In genomic region chr15:73677146-73677607, GRCh38 we compare ENCODE assay signal across 8 cellular contexts. TPM values are rescaled to one million over a fixed set of nuclear protein-coding genes. Genes with fewer than 3 reads are reported as not detected.
DNase-seq lines count a peak whose midpoint lies in the region; ATAC-seq, FAIRE-seq and TF ChIP-seq lines count a peak whose summit lies in the region.

No MANE protein-coding gene starts in this region.

- no peak overlapping the region for H3K27ac ChIP-seq in CD4-positive, CD25-positive, alpha-beta regulatory T cell (ENCODE audit: insufficient read depth, low read length, poor library complexity, severe bottlenecking)
- H3K27ac ChIP-seq in HEK293 (ENCODE audit: extremely low read depth, low read depth, low read length) (no peak overlapping the region), right atrium auricular region (no peak overlapping the region)

- no peaks in the 10 kb centered on the region for H3K9me3 ChIP-seq in CD4-positive, CD25-positive, alpha-beta regulatory T cell (ENCODE audit: control insufficient read depth in 2 of 2, low read length in 2 of 2)
- H3K9me3 ChIP-seq in HEK293 (ENCODE audit: control insufficient read depth, insufficient read depth, low read depth, low read length) (no peaks in the 10 kb centered on the region), right atrium auricular region (no peaks in the 10 kb centered on the region)

- no peak overlapping the region for H3K27ac Mint-ChIP-seq in CD4-positive, CD25-positive, alpha-beta regulatory T cell
- no peak overlapping the region for H3K27ac Mint-ChIP-seq in activated naive CD8-positive, alpha-beta T cell treated with anti-CD3 and anti-CD28 coated beads, Interleukin-2, amount 50 U/mL, for 24 hours

- TF ChIP-seq CTCF in HEK293 (tag by site-specific recombination; IDR thresholded peaks at IDR 0.05), result no peak
- peak; percentile 79 to 87 for TF ChIP-seq CTCF in right atrium auricular region (IDR thresholded peaks at IDR 0.05)

- CTCF ChIA-PET in HEK293 (lab: Yijun Ruan, JAX), result interaction anchor here (0.6 to 14.1 kb wide), 40 partner anchors 9 to 418 kb away, joined by 3 to 261 read pairs (median 4); partner anchors contain the start of gene NPTN

- no peaks in the 10 kb centered on the region for H3K9me3 Mint-ChIP-seq in CD4-positive, CD25-positive, alpha-beta regulatory T cell
- no peaks in the 10 kb centered on the region for H3K9me3 Mint-ChIP-seq in activated naive CD8-positive, alpha-beta T cell treated with anti-CD3 and anti-CD28 coated beads, Interleukin-2, amount 50 U/mL, for 24 hours

- H3K27me3 ChIP-seq in CD4-positive, CD25-positive, alpha-beta regulatory T cell (ENCODE audit: control insufficient read depth, insufficient read depth, low read length), result peaks cover 10% of the 10 kb centered on the region
- no peaks in the 10 kb centered on the region for H3K27me3 ChIP-seq in right atrium auricular region

- DNase-seq in CD4-positive, CD25-positive, alpha-beta regulatory T cell, result peak; percentile 31 to 52 (median 48)
- DNase-seq in RCC 7860 (ENCODE audit: low spot score) (peak; percentile 33), right atrium auricular region (ENCODE audit: low spot score) (no peak), T1000 (lab: John Stamatoyannopoulos, UW) (no peak)
- peak; percentile 52 for DNase-seq in activated naive CD8-positive, alpha-beta T cell treated with anti-CD3 and anti-CD28 coated beads, Interleukin-2, amount 50 U/mL, for 24 hours
- DNase-seq in stimulated activated CD4-positive, alpha-beta T cell treated with anti-CD3 and anti-CD28 coated beads, Interleukin-12 subunit alpha, Interleukin-12 subunit beta, amount 100 ng/mL, for 48 hours (ENCODE audit: low read depth in 2 of 3, low spot score in 1 of 3), result peak; percentile 13 to 53 (median 41)

- H3K4me3 ChIP-seq in CD4-positive, CD25-positive, alpha-beta regulatory T cell (ENCODE audit: low read depth, low read length), result no peak overlapping the region
- H3K4me3 ChIP-seq in HEK293 (ENCODE audit: low read depth, low read length), result no peak overlapping the region
- H3K4me3 ChIP-seq in right atrium auricular region, result no peak overlapping the region

- no peaks in the 10 kb centered on the region for H3K36me3 Mint-ChIP-seq in CD4-positive, CD25-positive, alpha-beta regulatory T cell
- no peaks in the 10 kb centered on the region for H3K36me3 Mint-ChIP-seq in activated naive CD8-positive, alpha-beta T cell treated with anti-CD3 and anti-CD28 coated beads, Interleukin-2, amount 50 U/mL, for 24 hours (ENCODE audit: low read depth)

- peaks cover 32% of the 10 kb centered on the region for H3K27me3 Mint-ChIP-seq in CD4-positive, CD25-positive, alpha-beta regulatory T cell
- H3K27me3 Mint-ChIP-seq in activated naive CD8-positive, alpha-beta T cell treated with anti-CD3 and anti-CD28 coated beads, Interleukin-2, amount 50 U/mL, for 24 hours, result peaks cover 36% of the 10 kb centered on the region

- no peaks in the 10 kb centered on the region for H3K4me1 ChIP-seq in CD4-positive, CD25-positive, alpha-beta regulatory T cell (ENCODE audit: control insufficient read depth, insufficient read depth, low read length, poor library complexity, severe bottlenecking)
- H3K4me1 ChIP-seq in HEK293 (ENCODE audit: control insufficient read depth, insufficient read depth, low read length) (no peaks in the 10 kb centered on the region), right atrium auricular region (peaks cover 0 to 4% of the 10 kb centered on the region in 2 donors)

- no peaks in the 10 kb centered on the region for H3K36me3 ChIP-seq in CD4-positive, CD25-positive, alpha-beta regulatory T cell (ENCODE audit: control insufficient read depth, insufficient read depth, low read length)
- H3K36me3 ChIP-seq in HEK293 (ENCODE audit: control insufficient read depth in 2 of 2, insufficient read depth in 1 of 2, low read length in 2 of 2) (no peaks in the 10 kb centered on the region), right atrium auricular region (no peaks in the 10 kb centered on the region)

- H3K4me3 Mint-ChIP-seq in CD4-positive, CD25-positive, alpha-beta regulatory T cell, result no peak overlapping the region
- no peak overlapping the region for H3K4me3 Mint-ChIP-seq in activated naive CD8-positive, alpha-beta T cell treated with anti-CD3 and anti-CD28 coated beads, Interleukin-2, amount 50 U/mL, for 24 hours

- no peak for FAIRE-seq in RCC 7860 (lab: Jason Lieb, UNC)

- POLR2A ChIA-PET in HEK293 (lab: Yijun Ruan, JAX), result interaction anchor here (0.5 kb wide), 1 partner anchor 20 kb away, joined by 4 read pairs; no protein-coding TSS in a partner anchor

- ATAC-seq in CD4-positive, CD25-positive, alpha-beta regulatory T cell (ENCODE audit: low read depth in 2 of 2), result no peak
- peak; percentile 57 for ATAC-seq in activated naive CD8-positive, alpha-beta T cell treated with anti-CD3 and anti-CD28 coated beads, Interleukin-2, amount 50 U/mL, for 24 hours
- no peak for ATAC-seq in HG03460 (IDR thresholded peaks at IDR 0.05; ENCODE audit: unreplicated experiment)

- H3K4me1 Mint-ChIP-seq in CD4-positive, CD25-positive, alpha-beta regulatory T cell, result peaks cover 0 to 3% (median 0%) of the 10 kb centered on the region in 4 donors
- peaks cover 8% of the 10 kb centered on the region for H3K4me1 Mint-ChIP-seq in activated naive CD8-positive, alpha-beta T cell treated with anti-CD3 and anti-CD28 coated beads, Interleukin-2, amount 50 U/mL, for 24 hours

TF ChIP-seq in HEK293, 187 proteins besides CTCF, POLR2A, EP300 and RAD21:
- no peak for TF ChIP-seq ZNF292 (tag by site-specific recombination; IDR thresholded peaks at IDR 0.05; ENCODE audit: borderline replicate concordance, low read depth)
- TF ChIP-seq, protein P1, sequence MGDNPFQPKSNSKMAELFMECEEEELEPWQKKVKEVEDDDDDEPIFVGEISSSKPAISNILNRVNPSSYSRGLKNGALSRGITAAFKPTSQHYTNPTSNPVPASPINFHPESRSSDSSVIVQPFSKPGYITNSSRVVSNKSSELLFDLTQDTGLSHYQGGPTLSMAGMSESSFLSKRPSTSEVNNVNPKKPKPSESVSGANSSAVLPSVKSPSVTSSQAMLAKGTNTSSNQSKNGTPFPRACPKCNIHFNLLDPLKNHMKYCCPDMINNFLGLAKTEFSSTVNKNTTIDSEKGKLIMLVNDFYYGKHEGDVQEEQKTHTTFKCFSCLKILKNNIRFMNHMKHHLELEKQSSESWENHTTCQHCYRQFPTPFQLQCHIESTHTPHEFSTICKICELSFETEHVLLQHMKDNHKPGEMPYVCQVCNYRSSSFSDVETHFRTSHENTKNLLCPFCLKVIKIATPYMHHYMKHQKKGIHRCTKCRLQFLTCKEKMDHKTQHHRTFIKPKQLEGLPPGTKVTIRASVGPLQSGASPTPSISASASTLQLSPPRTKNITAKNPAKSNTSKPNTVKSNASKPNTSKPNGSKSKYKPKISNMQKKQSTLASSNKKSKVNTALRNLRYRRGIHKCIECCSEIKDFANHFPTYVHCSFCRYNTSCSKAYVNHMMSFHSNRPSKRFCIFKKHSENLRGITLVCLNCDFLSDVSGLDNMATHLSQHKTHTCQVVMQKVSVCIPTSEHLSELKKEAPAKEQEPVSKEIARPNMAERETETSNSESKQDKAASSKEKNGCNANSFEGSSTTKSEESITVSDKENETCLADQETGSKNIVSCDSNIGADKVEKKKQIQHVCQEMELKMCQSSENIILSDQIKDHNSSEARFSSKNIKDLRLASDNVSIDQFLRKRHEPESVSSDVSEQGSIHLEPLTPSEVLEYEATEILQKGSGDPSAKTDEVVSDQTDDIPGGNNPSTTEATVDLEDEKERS (tag by site-specific recombination; IDR thresholded peaks at IDR 0.05), result no peak
- no peak for TF ChIP-seq ZNF623 (tag by site-specific recombination; IDR thresholded peaks at IDR 0.05)
- peak; percentile 84 for TF ChIP-seq ZNF366 (tag by site-specific recombination; conservative IDR thresholded peaks at IDR 0.05)
- TF ChIP-seq ZNF2 (tag by site-specific recombination; IDR thresholded peaks at IDR 0.05), result 0 out of 2 replicates have a peak, but pooled peaks have one; percentile 22
- TF ChIP-seq ZNF600 (tag by site-specific recombination; IDR thresholded peaks at IDR 0.05), result 0 out of 2 replicates have a peak, but pooled peaks have one; percentile 41
- peak; percentile 62 for TF ChIP-seq ZNF654 (tag by site-specific recombination; IDR thresholded peaks at IDR 0.05; ENCODE audit: low read depth)
- peak; percentile 56; the same call in 1 of the 2 replicates for TF ChIP-seq ZNF707 (tag by site-specific recombination; IDR thresholded peaks at IDR 0.05)
- peak; percentile 88 for TF ChIP-seq IKZF3 (tag by site-specific recombination; IDR thresholded peaks at IDR 0.05)
TF ChIP-seq in HEK293: peak in this region for 6.

RNA-seq across cellular contexts. Expression of gene CD276, which starts 7.0 kb away (rescaled TPM):
- not detected for total RNA-seq in CD4-positive, CD25-positive, alpha-beta regulatory T cell
- not detected for polyA plus RNA-seq in CD4-positive, CD25-positive, alpha-beta regulatory T cell
- total RNA-seq in right atrium auricular region, result 10 to 100 TPM; 31.2 to 60.4 TPM

RNA-seq across cellular contexts. Expression of gene NPTN, which starts 44.0 kb away (rescaled TPM):
- 45.3 TPM for total RNA-seq in CD4-positive, CD25-positive, alpha-beta regulatory T cell
- 10 to 100 TPM; 35.4 to 37.6 (median 37.2) TPM for polyA plus RNA-seq in CD4-positive, CD25-positive, alpha-beta regulatory T cell
- 100 to 1,000 TPM; 186 to 225 TPM for total RNA-seq in right atrium auricular region

Comparison
In these comparisons a context has a peak if more than half of its experiments do, and no peak if none do; other contexts are left out.
1. DNase-seq: peak in CD4-positive, CD25-positive, alpha-beta regulatory T cell (3 of 3), RCC 7860 (single experiment), activated naive CD8-positive, alpha-beta T cell treated with anti-CD3 and anti-CD28 coated beads, Interleukin-2, amount 50 U/mL, for 24 hours (single experiment) and stimulated activated CD4-positive, alpha-beta T cell treated with anti-CD3 and anti-CD28 coated beads, Interleukin-12 subunit alpha, Interleukin-12 subunit beta, amount 100 ng/mL, for 48 hours (3 of 3); none in right atrium auricular region (single experiment) and T1000 (single experiment).
2. RNA of gene CD276, which starts 7.0 kb away (total RNA-seq): 31.2 to 60.4 TPM in right atrium auricular region; not detected in CD4-positive, CD25-positive, alpha-beta regulatory T cell (single experiment); every median in the first group is over 10 times any median in the second.